8 cellular contexts compared by ENCODE assay signal in genomic region chr6:32185620-32186495, GRCh38. TPM values are rescaled to one million over a fixed set of nuclear protein-coding genes. Genes with fewer than 3 reads are reported as not detected.
A peak's percentile ranks its signal among the peaks of the same experiment; 100 is the strongest.
DNase-seq lines count a peak whose midpoint lies in the region; ATAC-seq and TF ChIP-seq lines count a peak whose summit lies in the region.
"Not testable (repeated sequence)": the region's sequence is repeated elsewhere in the genome, so short reads cannot be mapped to it uniquely, and the experiment has no call there.

No MANE protein-coding gene starts in this region.

- H3K4me3 ChIP-seq in CD4-positive, alpha-beta memory T cell (ENCODE audit: low read length in 2 of 2); IMR-90 (ENCODE audit: insufficient read depth, low read depth, low read length); dorsolateral prefrontal cortex: not testable (repeated sequence)

- H2BK120ac ChIP-seq in IMR-90 (ENCODE audit: low read depth, low read length): not testable (repeated sequence)

- DNase-seq in CD4-positive, alpha-beta memory T cell: peak in 4 of 5 donors; percentile 33 to 88 (median 47)
- DNase-seq in IMR-90: peak; percentile 88
- DNase-seq in T follicular helper cell (ENCODE audit: low read depth): peak; percentile 41
- peak in 4 of 10 donors; percentile 41 to 50 (median 46) for DNase-seq in dorsolateral prefrontal cortex
- DNase-seq in iPS-NIHi11 (ENCODE audit: low spot score): peak; percentile 60
- DNase-seq in osteocyte (ENCODE audit: extremely low spot score, unreplicated experiment): not testable (repeated sequence)
- DNase-seq in stimulated activated naive CD8-positive, alpha-beta T cell treated with anti-CD3 and anti-CD28 coated beads, Interleukin-15, amount 100 ng/mL, for 72 hours: peak in 1 of 2 donors; percentile 60

- BruUV-seq in IMR-90 (replicated peaks; lab: Mats Ljungman, UMichigan): TSS peak; percentile 57

- in situ Hi-C loops in IMR-90 (cut with MboI; ENCODE audit: low sequenced_read_pairs): loop anchor here (25.0 kb wide), 1 partner anchor 776 kb away; the partner anchor contains the start of genes BRD2 and HLA-DMA

- H3K27me3 Mint-ChIP-seq in CD4-positive, alpha-beta memory T cell; activated T-helper 17 cell treated with anti-CD3 and anti-CD28 coated beads, Interleukin-2, amount 50 U/mL, for 72 hours; osteocyte (ENCODE audit: unreplicated experiment); stimulated activated naive CD8-positive, alpha-beta T cell treated with anti-CD3 and anti-CD28 coated beads, Interleukin-15, amount 100 ng/mL, for 72 hours: not testable (repeated sequence)

- peak overlapping the region; percentile 20 to 96 (median 89) for H3K4me3 Mint-ChIP-seq in CD4-positive, alpha-beta memory T cell
- H3K4me3 Mint-ChIP-seq in activated T-helper 17 cell treated with anti-CD3 and anti-CD28 coated beads, Interleukin-2, amount 50 U/mL, for 72 hours: peak overlapping the region; percentile 98
- H3K4me3 Mint-ChIP-seq in osteocyte (ENCODE audit: unreplicated experiment): peak overlapping the region; percentile 26
- H3K4me3 Mint-ChIP-seq in stimulated activated naive CD8-positive, alpha-beta T cell treated with anti-CD3 and anti-CD28 coated beads, Interleukin-15, amount 100 ng/mL, for 72 hours: peak overlapping the region; percentile 34 to 70

- H3K9ac ChIP-seq in IMR-90 (ENCODE audit: low read depth, low read length): not testable (repeated sequence)

- not testable (repeated sequence) for H3K9me1 ChIP-seq in IMR-90 (ENCODE audit: insufficient read depth, low read length)

- H4K8ac ChIP-seq in IMR-90 (ENCODE audit: low read depth in 2 of 2, low read length in 2 of 2): not testable (repeated sequence)

- POLR2A ChIA-PET in CD4-positive, alpha-beta memory T cell (lab: Charles Lee; ENCODE audit: partially characterized antibody): interaction anchor here (0.5 to 12.7 kb wide), 6 partner anchors 9 to 786 kb away, joined by 3 to 188 read pairs (median 3); partner anchors contain the start of genes ATF6B and FKBPL
- POLR2A ChIA-PET in IMR-90 (lab: Charles Lee; ENCODE audit: unreplicated experiment): interaction anchor here (1.0 kb wide), 1 partner anchor 10 kb away, joined by 7 read pairs; no protein-coding TSS in a partner anchor

- not testable (repeated sequence) for H3K4ac ChIP-seq in IMR-90 (ENCODE audit: low read depth, low read length)

- not testable (repeated sequence) for H3K9me3 Mint-ChIP-seq in CD4-positive, alpha-beta memory T cell; activated T-helper 17 cell treated with anti-CD3 and anti-CD28 coated beads, Interleukin-2, amount 50 U/mL, for 72 hours; osteocyte (ENCODE audit: unreplicated experiment); stimulated activated naive CD8-positive, alpha-beta T cell treated with anti-CD3 and anti-CD28 coated beads, Interleukin-15, amount 100 ng/mL, for 72 hours

- TF ChIP-seq RAD21 in IMR-90 (IDR thresholded peaks at IDR 0.05; ENCODE audit: low read length): not testable (repeated sequence)

- not testable (repeated sequence) for H2BK15ac ChIP-seq in IMR-90 (ENCODE audit: low read depth, low read length)

- H2AK9ac ChIP-seq in IMR-90 (replicated peaks; ENCODE audit: low read depth, low read length, poor library complexity): not testable (repeated sequence)

- peak overlapping the region; percentile 70 for H3K27ac ChIP-seq in CD4-positive, alpha-beta memory T cell (ENCODE audit: low read depth, low read length)
- H3K27ac ChIP-seq in IMR-90 (ENCODE audit: insufficient read depth, low read length) (peak overlapping the region; percentile 49; the same call in 1 of the 2 replicates), dorsolateral prefrontal cortex (peak overlapping the region in 30 of 59 donors; percentile 3 to 100 (median 39))

- H3K18ac ChIP-seq in IMR-90 (ENCODE audit: low read depth, low read length): not testable (repeated sequence)

- peaks cover 75% of the 10 kb centered on the region for H3K4me1 ChIP-seq in CD4-positive, alpha-beta memory T cell (ENCODE audit: insufficient read depth, low read length)
- H3K4me1 ChIP-seq in IMR-90 (ENCODE audit: control insufficient read depth, insufficient read depth, low read length): not testable (repeated sequence)

- not testable (repeated sequence) for H3K14ac ChIP-seq in IMR-90 (replicated peaks; ENCODE audit: low read depth, low read length)

- H2AFZ ChIP-seq in IMR-90 (replicated peaks; ENCODE audit: low read length, poor library complexity): not testable (repeated sequence)

- not testable (repeated sequence) for H3K23ac ChIP-seq in IMR-90 (ENCODE audit: low read depth, low read length)

- CTCF ChIA-PET in CD4-positive, alpha-beta memory T cell (lab: Charles Lee; ENCODE audit: partially characterized antibody): interaction anchor here (1.0 kb wide), 1 partner anchor 60 kb away, joined by 4 read pairs; no protein-coding TSS in a partner anchor
- CTCF ChIA-PET in IMR-90 (lab: Yijun Ruan, JAX): not testable (repeated sequence)

- not testable (repeated sequence) for TF ChIP-seq POLR2A in IMR-90 (IDR thresholded peaks at IDR 0.05; ENCODE audit: low read depth, low read length)

- H4K91ac ChIP-seq in IMR-90 (ENCODE audit: insufficient read depth, low read depth, low read length): not testable (repeated sequence)

- H3K27ac Mint-ChIP-seq in CD4-positive, alpha-beta memory T cell: peak overlapping the region; percentile 96 to 97 (median 97)
- peak overlapping the region; percentile 88 for H3K27ac Mint-ChIP-seq in activated T-helper 17 cell treated with anti-CD3 and anti-CD28 coated beads, Interleukin-2, amount 50 U/mL, for 72 hours
- H3K27ac Mint-ChIP-seq in osteocyte (ENCODE audit: unreplicated experiment): peak overlapping the region; percentile 76
- H3K27ac Mint-ChIP-seq in stimulated activated naive CD8-positive, alpha-beta T cell treated with anti-CD3 and anti-CD28 coated beads, Interleukin-15, amount 100 ng/mL, for 72 hours: peak overlapping the region; percentile 72 to 77

- 0% methylated on average over 1 of the region's 16 CpGs; no CpG with 5 or more reads in 1 of the 2 experiments for WGBS in IMR-90 (ENCODE audit: extremely low coverage in 2 of 2, insufficient read length in 1 of 2), 2 experiments

- H2BK20ac ChIP-seq in IMR-90 (ENCODE audit: low read depth, low read length): not testable (repeated sequence)

- TF ChIP-seq CTCF in IMR-90 (conservative IDR thresholded peaks at IDR 0.05; ENCODE audit: low read depth, low read length); dorsolateral prefrontal cortex (IDR thresholded peaks at IDR 0.05 in 54 of 56, conservative IDR thresholded peaks at IDR 0.05 in 2 of 56; ENCODE audit: low read depth in 1 of 56, partially characterized antibody in 56 of 56); osteocyte (IDR thresholded peaks at IDR 0.05): not testable (repeated sequence)

- H3K27me3 ChIP-seq in CD4-positive, alpha-beta memory T cell (ENCODE audit: insufficient read depth, low read length); IMR-90 (ENCODE audit: control insufficient read depth, insufficient read depth, low read length); dorsolateral prefrontal cortex: not testable (repeated sequence)

- H3K79me1 ChIP-seq in IMR-90 (ENCODE audit: low read depth in 1 of 2, low read length in 2 of 2): peaks cover 11 to 49% of the 10 kb centered on the region in 2 experiments

- not testable (repeated sequence) for H3K56ac ChIP-seq in IMR-90 (ENCODE audit: extremely low read depth, insufficient read depth, low read length)

- H3K9me3 ChIP-seq in CD4-positive, alpha-beta memory T cell (ENCODE audit: control insufficient read depth in 1 of 2, low read length in 2 of 2); IMR-90 (ENCODE audit: control insufficient read depth, insufficient read depth, low read length): not testable (repeated sequence)

- ATAC-seq in IMR-90 (ENCODE audit: low read depth): peak; percentile 59
- peak; percentile 86 for ATAC-seq in activated T-helper 17 cell treated with anti-CD3 and anti-CD28 coated beads, Interleukin-2, amount 50 U/mL, for 72 hours (replicated peaks)
- ATAC-seq in stimulated activated naive CD8-positive, alpha-beta T cell treated with anti-CD3 and anti-CD28 coated beads, Interleukin-15, amount 100 ng/mL, for 72 hours: peak; percentile 68

- peak overlapping the region; percentile 9 for H2AK5ac ChIP-seq in IMR-90 (ENCODE audit: low read depth, low read length)

- H3K36me3 ChIP-seq in CD4-positive, alpha-beta memory T cell (ENCODE audit: insufficient read depth, low read length): peaks cover 57% of the 10 kb centered on the region
- peaks cover 37% of the 10 kb centered on the region for H3K36me3 ChIP-seq in IMR-90 (ENCODE audit: control insufficient read depth, insufficient read depth, low read length)

- peaks cover 32 to 53% (median 43%) of the 10 kb centered on the region in 4 donors for H3K4me1 Mint-ChIP-seq in CD4-positive, alpha-beta memory T cell
- H3K4me1 Mint-ChIP-seq in activated T-helper 17 cell treated with anti-CD3 and anti-CD28 coated beads, Interleukin-2, amount 50 U/mL, for 72 hours: peaks cover 36% of the 10 kb centered on the region
- peaks cover 36% of the 10 kb centered on the region for H3K4me1 Mint-ChIP-seq in osteocyte (ENCODE audit: unreplicated experiment)
- peaks cover 70% of the 10 kb centered on the region for H3K4me1 Mint-ChIP-seq in stimulated activated naive CD8-positive, alpha-beta T cell treated with anti-CD3 and anti-CD28 coated beads, Interleukin-15, amount 100 ng/mL, for 72 hours

- dilution Hi-C loops in IMR-90 (cut with HindIII; ENCODE audit: low sequenced_read_pairs, unreplicated experiment): not testable (repeated sequence)

- intact Hi-C loops in CD4-positive, alpha-beta memory T cell (cut with micrococcal nuclease); dorsolateral prefrontal cortex (cut with DNase I): not testable (repeated sequence)
- intact Hi-C loops in IMR-90 (cut with micrococcal nuclease): loop anchor here (5.0 kb wide), 1 partner anchor 786 kb away; no protein-coding TSS in a partner anchor

- H3K36me3 Mint-ChIP-seq in CD4-positive, alpha-beta memory T cell: peaks cover 39 to 56% of the 10 kb centered on the region in 2 donors
- peaks cover 96% of the 10 kb centered on the region for H3K36me3 Mint-ChIP-seq in activated T-helper 17 cell treated with anti-CD3 and anti-CD28 coated beads, Interleukin-2, amount 50 U/mL, for 72 hours (ENCODE audit: low read depth)
- H3K36me3 Mint-ChIP-seq in osteocyte (ENCODE audit: unreplicated experiment): peaks cover 24% of the 10 kb centered on the region

- H4K5ac ChIP-seq in IMR-90 (ENCODE audit: low read depth, low read length): not testable (repeated sequence)

- not testable (repeated sequence) for H4K20me1 ChIP-seq in IMR-90 (ENCODE audit: insufficient read depth, low read length)

- H3K4me2 ChIP-seq in IMR-90 (ENCODE audit: low read depth, low read length): not testable (repeated sequence)

- H2BK5ac ChIP-seq in IMR-90 (ENCODE audit: low read depth, low read length, poor library complexity, severe bottlenecking): peak overlapping the region; percentile 29

RNA-seq across cellular contexts. Expression of gene AGER, which starts 1.8 kb away (rescaled TPM):
- total RNA-seq in CD4-positive, alpha-beta memory T cell: 10 to 100 TPM; 74.8 to 77.3 TPM
- polyA plus RNA-seq in CD4-positive, alpha-beta memory T cell: under 1 TPM in 1 of 2 donors, not detected in 1; 0.62 TPM
- total RNA-seq in IMR-90 (2012; rRNA removed) (0.18 and 0.28 TPM in 2 replicates), dorsolateral prefrontal cortex (10 to 100 TPM in 1 of 120 experiments, 1 to 10 TPM in 119; 1.6 to 11.4 (median 5.2) TPM), osteocyte (3.8 and 4.1 TPM in 2 replicates)
- polyA plus RNA-seq in IMR-90 (2012; rRNA removed): 4.2 and 4.9 TPM in 2 replicates
- 1.1 and 2.2 TPM in 2 replicates for polyA plus RNA-seq in IMR-90 (2012; cell fraction: cytosol; rRNA removed)
- 30.4 and 52.1 TPM in 2 replicates for polyA plus RNA-seq in IMR-90 (2012; cell fraction: nucleus; rRNA removed; ENCODE audit: low replicate concordance)
- total RNA-seq in activated T-helper 17 cell treated with anti-CD3 and anti-CD28 coated beads, Interleukin-2, amount 50 U/mL, for 72 hours: 10 to 100 TPM; 19.3 to 50.2 TPM

RNA-seq across cellular contexts. Expression of gene PBX2, which starts 4.1 kb away (rescaled TPM):
- total RNA-seq in CD4-positive, alpha-beta memory T cell: 100 to 1,000 TPM; 188 to 192 TPM
- polyA plus RNA-seq in CD4-positive, alpha-beta memory T cell: 1 to 10 TPM in 1 of 2 donors, under 1 TPM in 1; 0.57 to 1.8 TPM
- total RNA-seq in IMR-90 (2012; rRNA removed): 13.9 and 17.7 TPM in 2 replicates
- polyA plus RNA-seq in IMR-90 (2012; rRNA removed): 56.8 and 58.0 TPM in 2 replicates
- polyA plus RNA-seq in IMR-90 (2012; cell fraction: cytosol; rRNA removed): 28.8 and 42.1 TPM in 2 replicates
- 262 and 270 TPM in 2 replicates for polyA plus RNA-seq in IMR-90 (2012; cell fraction: nucleus; rRNA removed; ENCODE audit: low replicate concordance)
- total RNA-seq in activated T-helper 17 cell treated with anti-CD3 and anti-CD28 coated beads, Interleukin-2, amount 50 U/mL, for 72 hours: 100 to 1,000 TPM in 1 of 2 donors, 10 to 100 TPM in 1; 53.0 to 135 TPM
- 10 to 100 TPM; 42.9 to 89.4 (median 59.4) TPM for total RNA-seq in dorsolateral prefrontal cortex
- total RNA-seq in osteocyte: 71.4 and 77.1 TPM in 2 replicates

RNA-seq across cellular contexts. Expression of gene GPSM3, which starts 6.6 kb away (rescaled TPM):
- 100 to 1,000 TPM; 309 to 313 TPM for total RNA-seq in CD4-positive, alpha-beta memory T cell
- polyA plus RNA-seq in CD4-positive, alpha-beta memory T cell: 100 to 1,000 TPM; 110 to 165 TPM
- total RNA-seq in IMR-90 (2012; rRNA removed) (3.0 and 3.9 TPM in 2 replicates), dorsolateral prefrontal cortex (10 to 100 TPM in 27 of 120 experiments, 1 to 10 TPM in 92, under 1 TPM in 1; 0.87 to 23.5 (median 7.2) TPM), osteocyte (7.5 TPM in 2 replicates)
- polyA plus RNA-seq in IMR-90 (2012; rRNA removed): 9.8 and 12.2 TPM in 2 replicates
- polyA plus RNA-seq in IMR-90 (2012; cell fraction: cytosol; rRNA removed): 6.9 and 7.5 TPM in 2 replicates
- polyA plus RNA-seq in IMR-90 (2012; cell fraction: nucleus; rRNA removed; ENCODE audit: low replicate concordance): 6.9 and 8.2 TPM in 2 replicates
- total RNA-seq in activated T-helper 17 cell treated with anti-CD3 and anti-CD28 coated beads, Interleukin-2, amount 50 U/mL, for 72 hours: 100 to 1,000 TPM; 136 to 227 TPM

RNA-seq across cellular contexts. Expression of gene RNF5, which starts 7.7 kb away (rescaled TPM):
- total RNA-seq in CD4-positive, alpha-beta memory T cell: 10 to 100 TPM; 44.2 to 47.7 TPM
- 100 to 1,000 TPM; 102 to 129 TPM for polyA plus RNA-seq in CD4-positive, alpha-beta memory T cell
- 18.8 and 28.1 TPM in 2 replicates for total RNA-seq in IMR-90 (2012; rRNA removed)
- polyA plus RNA-seq in IMR-90 (2012; rRNA removed): 34.1 and 41.4 TPM in 2 replicates
- 33.4 and 41.0 TPM in 2 replicates for polyA plus RNA-seq in IMR-90 (2012; cell fraction: cytosol; rRNA removed)
- 16.1 and 29.7 TPM in 2 replicates for polyA plus RNA-seq in IMR-90 (2012; cell fraction: nucleus; rRNA removed; ENCODE audit: low replicate concordance)
- 10 to 100 TPM; 46.0 to 64.5 TPM for total RNA-seq in activated T-helper 17 cell treated with anti-CD3 and anti-CD28 coated beads, Interleukin-2, amount 50 U/mL, for 72 hours
- 10 to 100 TPM; 34.1 to 70.5 (median 51.5) TPM for total RNA-seq in dorsolateral prefrontal cortex
- total RNA-seq in osteocyte: 47.1 and 51.6 TPM in 2 replicates

RNA-seq across cellular contexts. Expression of gene AGPAT1, which starts 10.0 kb away (rescaled TPM):
- 10 to 100 TPM; 32.2 to 32.8 TPM for total RNA-seq in CD4-positive, alpha-beta memory T cell
- 10 to 100 TPM; 15.3 to 16.4 TPM for polyA plus RNA-seq in CD4-positive, alpha-beta memory T cell
- 27.2 TPM in 2 replicates for total RNA-seq in IMR-90 (2012; rRNA removed)
- polyA plus RNA-seq in IMR-90 (2012; rRNA removed): 116 and 126 TPM in 2 replicates
- polyA plus RNA-seq in IMR-90 (2012; cell fraction: cytosol; rRNA removed): 104 and 146 TPM in 2 replicates
- 76.1 and 123 TPM in 2 replicates for polyA plus RNA-seq in IMR-90 (2012; cell fraction: nucleus; rRNA removed; ENCODE audit: low replicate concordance)
- 10 to 100 TPM; 26.8 to 37.5 TPM for total RNA-seq in activated T-helper 17 cell treated with anti-CD3 and anti-CD28 coated beads, Interleukin-2, amount 50 U/mL, for 72 hours
- total RNA-seq in dorsolateral prefrontal cortex: 100 to 1,000 TPM in 4 of 120 experiments, 10 to 100 TPM in 116; 58.7 to 102 (median 81.9) TPM
- total RNA-seq in osteocyte: 81.1 and 82.6 TPM in 2 replicates

Comparison
In these comparisons a context has a peak if more than half of its experiments do, and no peak if none do; other contexts are left out.
1. H3K4me3 Mint-ChIP-seq: peak in every context shown above with its lines; median percentile 98 in activated T-helper 17 cell treated with anti-CD3 and anti-CD28 coated beads, Interleukin-2, amount 50 U/mL, for 72 hours; 89 in CD4-positive, alpha-beta memory T cell; 52 in stimulated activated naive CD8-positive, alpha-beta T cell treated with anti-CD3 and anti-CD28 coated beads, Interleukin-15, amount 100 ng/mL, for 72 hours; 26 in osteocyte.
2. RNA of gene GPSM3, which starts 6.6 kb away (total RNA-seq): 309 to 313 TPM in CD4-positive, alpha-beta memory T cell and 136 to 227 TPM in activated T-helper 17 cell treated with anti-CD3 and anti-CD28 coated beads, Interleukin-2, amount 50 U/mL, for 72 hours; 7.5 TPM in osteocyte, 0.87 to 23.5 TPM in dorsolateral prefrontal cortex and 3.0 to 3.9 TPM in IMR-90; every median in the first group is over 4 times any median in the second.
3. Peak in every context shown above with its lines, with median percentiles within 50 percentile points of each other: H3K27ac ChIP-seq, H3K27ac Mint-ChIP-seq and ATAC-seq.